In genomic region chr9:92740015-92740408, GRCh38 we compare ENCODE assay signal across 1 cellular context.
TF ChIP-seq lines count a peak whose summit lies in the region.

No MANE protein-coding gene starts in this region.

TF ChIP-seq in IMR-90, 13 proteins besides CTCF, POLR2A, EP300 and RAD21 (continued from another document):
- TF ChIP-seq BHLHE40 (IDR thresholded peaks at IDR 0.05; ENCODE audit: low read depth, low read length) = no peak
- no peak for TF ChIP-seq FOS (IDR thresholded peaks at IDR 0.05; ENCODE audit: low read depth, low read length)
